1 cellular context compared by ENCODE assay signal in genomic region chr19:37779139-37780035, GRCh38.
TF ChIP-seq lines count a peak whose summit lies in the region.

Gene ZNF573, minus strand, starts transcription at chr19:37779586. Its CDS starts 5,857 bp downstream, at chr19:37773729.

TF ChIP-seq in GM12878, 131 proteins besides CTCF, POLR2A, EP300 and RAD21 (continued from another document):
- no peak for TF ChIP-seq ZZZ3 (IDR thresholded peaks at IDR 0.05; ENCODE audit: control insufficient read depth, insufficient read length, low read depth)
- 0 out of 2 replicates have a peak, but pooled peaks have one; percentile 23 for TF ChIP-seq EED (IDR thresholded peaks at IDR 0.05; ENCODE audit: low read depth)
- TF ChIP-seq PBX3 (IDR thresholded peaks at IDR 0.05; ENCODE audit: insufficient replicate concordance, low read depth, low read length): peak; percentile 61
- peak; percentile 71 for TF ChIP-seq MXI1 (IDR thresholded peaks at IDR 0.05; ENCODE audit: low read depth, low read length)
- peak; percentile 85 for TF ChIP-seq GABPA (IDR thresholded peaks at IDR 0.05; ENCODE audit: low read depth)
- no peak for TF ChIP-seq BRCA1 (IDR thresholded peaks at IDR 0.05; ENCODE audit: low read depth, low read length)
- peak; percentile 38; the same call in 1 of the 3 replicates for TF ChIP-seq POU2F2 (IDR thresholded peaks at IDR 0.05; ENCODE audit: borderline replicate concordance, low read depth, low read length)
- TF ChIP-seq HCFC1 (IDR thresholded peaks at IDR 0.05; ENCODE audit: low read length): peak; percentile 87
- no peak for TF ChIP-seq ZNF217 (IDR thresholded peaks at IDR 0.05)
- no peak for TF ChIP-seq ZBED1 (IDR thresholded peaks at IDR 0.05; ENCODE audit: borderline replicate concordance)
- no peak for TF ChIP-seq MTA3 (IDR thresholded peaks at IDR 0.05; ENCODE audit: borderline replicate concordance, low read length)
- 0 out of 2 replicates have a peak, but pooled peaks have one; percentile 41 for TF ChIP-seq GATAD2B (conservative IDR thresholded peaks at IDR 0.05; ENCODE audit: low read depth)
- TF ChIP-seq E2F4 (IDR thresholded peaks at IDR 0.05; ENCODE audit: low read depth, low read length): no peak
- TF ChIP-seq BCL11A (IDR thresholded peaks at IDR 0.05; ENCODE audit: low read depth, low read length): 0 out of 2 replicates have a peak, but pooled peaks have one; percentile 18
- no peak for TF ChIP-seq IRF3 (IDR thresholded peaks at IDR 0.05)
- no peak for TF ChIP-seq FOXM1 (IDR thresholded peaks at IDR 0.05; ENCODE audit: low read depth, low read length)
- TF ChIP-seq REST (IDR thresholded peaks at IDR 0.05; ENCODE audit: low read depth, low read length): no peak
- peak; percentile 49 for TF ChIP-seq KLF5 (IDR thresholded peaks at IDR 0.05; ENCODE audit: partially characterized antibody)
- TF ChIP-seq FOXK2 (IDR thresholded peaks at IDR 0.05): 0 out of 2 replicates have a peak, but pooled peaks have one; percentile 31
- TF ChIP-seq SMAD1 (IDR thresholded peaks at IDR 0.05; ENCODE audit: low read depth, partially characterized antibody): no peak
- TF ChIP-seq LARP7 (IDR thresholded peaks at IDR 0.05): 0 out of 2 replicates have a peak, but pooled peaks have one; percentile 31
- no peak for TF ChIP-seq MEF2A (IDR thresholded peaks at IDR 0.05; ENCODE audit: insufficient read depth, low read depth, low read length)
- no peak for TF ChIP-seq NFIC (IDR thresholded peaks at IDR 0.05; ENCODE audit: low read depth, low read length)
- TF ChIP-seq FOS (IDR thresholded peaks at IDR 0.05; ENCODE audit: borderline replicate concordance, extremely low read depth, insufficient read length): no peak
- 0 out of 2 replicates have a peak, but pooled peaks have one; percentile 51 for TF ChIP-seq ZSCAN29 (IDR thresholded peaks at IDR 0.05)
- no peak for TF ChIP-seq MAX (IDR thresholded peaks at IDR 0.05; ENCODE audit: low read depth, low read length)
- TF ChIP-seq SP1 (IDR thresholded peaks at IDR 0.05; ENCODE audit: low read depth, low read length): peak; percentile 48
- TF ChIP-seq RB1 (IDR thresholded peaks at IDR 0.05; ENCODE audit: borderline replicate concordance): no peak
- TF ChIP-seq PRDM15 (CRISPR knock-in tag; IDR thresholded peaks at IDR 0.05): no peak
- no peak for TF ChIP-seq NFXL1 (IDR thresholded peaks at IDR 0.05; ENCODE audit: borderline replicate concordance)
- TF ChIP-seq MLLT1 (IDR thresholded peaks at IDR 0.05): 0 out of 2 replicates have a peak, but pooled peaks have one; percentile 32
- TF ChIP-seq IKZF1 (conservative IDR thresholded peaks at IDR 0.05): peak; percentile 83; the same call in 1 of the 2 replicates
- 0 out of 2 replicates have a peak, but pooled peaks have one; percentile 27 for TF ChIP-seq NR2F1 (conservative IDR thresholded peaks at IDR 0.05)
- TF ChIP-seq ZBTB40 (IDR thresholded peaks at IDR 0.05; ENCODE audit: borderline replicate concordance): peak; percentile 75
- TF ChIP-seq SMAD5 (IDR thresholded peaks at IDR 0.05; ENCODE audit: low read depth): 0 out of 2 replicates have a peak, but pooled peaks have one; percentile 44
- peak; percentile 64 for TF ChIP-seq POLR2AphosphoS5 (IDR thresholded peaks at IDR 0.05; ENCODE audit: low read length)
TF ChIP-seq in GM12878: peak in this region for 48.
